Comparison of ENCODE assay signal across 6 cellular contexts in genomic region chr12:6970096-6970527, GRCh38. TPM values are rescaled to one million over a fixed set of nuclear protein-coding genes. Genes with fewer than 3 reads are reported as not detected.
DNase-seq lines count a peak whose midpoint lies in the region; ATAC-seq and TF ChIP-seq lines count a peak whose summit lies in the region.

No MANE protein-coding gene starts in this region.

- ATAC-seq in HG02884 (IDR thresholded peaks at IDR 0.05; ENCODE audit: unreplicated experiment): peak; percentile 18
- no peak for ATAC-seq in body of pancreas

- 0% methylated on average over 17 to 24 of the region's 31 CpGs for WGBS in body of pancreas, 2 donors

- H3K9me3 ChIP-seq in body of pancreas (no peaks in the 10 kb centered on the region), neural cell (ENCODE audit: low read length) (no peaks in the 10 kb centered on the region)

- TF ChIP-seq EP300 in neural cell (conservative IDR thresholded peaks at IDR 0.05; ENCODE audit: poor library complexity, severe bottlenecking): no peak

- peak overlapping the region; percentile 97 for H3K4me2 ChIP-seq in neural cell (ENCODE audit: low read length)

- H3K4me3 ChIP-seq in AG09309 (ENCODE audit: control insufficient read depth, low read depth, low read length): peak overlapping the region; percentile 95
- H3K4me3 ChIP-seq in body of pancreas: peak overlapping the region; percentile 69 to 99
- peak overlapping the region; percentile 99 for H3K4me3 ChIP-seq in neural cell (ENCODE audit: low read length)

- H3F3A ChIP-seq in neural cell (ENCODE audit: insufficient read depth, low read length, poor library complexity, severe bottlenecking): no peaks in the 10 kb centered on the region

- intact Hi-C loops in body of pancreas (cut with DNase I): no loop called here

- TF ChIP-seq POLR2A in body of pancreas (IDR thresholded peaks at IDR 0.05): no peak

- H3K9me2 ChIP-seq in neural cell (ENCODE audit: insufficient read depth, low read length): no peaks in the 10 kb centered on the region

- DNase-seq in AG09309 (ENCODE audit: low read depth) (no peak), body of pancreas (peak in 3 of 4 donors; percentile 44 to 57 (median 52)), GM19238 (ENCODE audit: insufficient read length, low spot score) (no peak), CD1c-positive myeloid dendritic cell (ENCODE audit: extremely low spot score) (no peak)

- peaks cover 34% of the 10 kb centered on the region for H3K79me2 ChIP-seq in neural cell (replicated peaks; ENCODE audit: insufficient read depth, low read length)

- no peaks in the 10 kb centered on the region for H4K20me1 ChIP-seq in neural cell (ENCODE audit: insufficient read depth)

- H2AFZ ChIP-seq in neural cell (ENCODE audit: low read depth, low read length): peak overlapping the region; percentile 77

- H3K27me3 ChIP-seq in body of pancreas (no peaks in the 10 kb centered on the region), neural cell (ENCODE audit: insufficient read depth, low read depth, low read length) (no peaks in the 10 kb centered on the region)

- peaks cover 61% of the 10 kb centered on the region for H3K4me1 ChIP-seq in body of pancreas

- peak overlapping the region; percentile 84 to 99 (median 90) for H3K27ac ChIP-seq in body of pancreas
- H3K27ac ChIP-seq in neural cell (ENCODE audit: low read length): peak overlapping the region; percentile 76

- no peak for TF ChIP-seq RAD21 in neural cell (conservative IDR thresholded peaks at IDR 0.05)

- H3K9ac ChIP-seq in neural cell (ENCODE audit: low read length): peak overlapping the region; percentile 93

- H3K36me3 ChIP-seq in body of pancreas (replicated peaks in 1 of 2; ENCODE audit: insufficient read depth in 1 of 2, low read depth in 2 of 2) (peaks cover under 1 to 9% of the 10 kb centered on the region in 2 donors), neural cell (ENCODE audit: insufficient read depth, low read length) (no peaks in the 10 kb centered on the region)

- TF ChIP-seq CTCF in AG09309 (IDR thresholded peaks at IDR 0.05; ENCODE audit: control insufficient read depth, insufficient read depth, low read depth, low read length, missing control alignments) (no peak), body of pancreas (IDR thresholded peaks at IDR 0.05) (no peak), neural cell (IDR thresholded peaks at IDR 0.05; ENCODE audit: poor library complexity, severe bottlenecking) (no peak)

TF ChIP-seq in neural cell, 6 proteins besides CTCF, POLR2A, EP300 and RAD21:
- no peak for TF ChIP-seq EZH2 (IDR thresholded peaks at IDR 0.05; ENCODE audit: borderline replicate concordance, insufficient read depth, low read length, poor library complexity, severe bottlenecking)
- no peak for TF ChIP-seq POLR2AphosphoS5 (IDR thresholded peaks at IDR 0.05)
- no peak for TF ChIP-seq TAF1 (IDR thresholded peaks at IDR 0.05; ENCODE audit: low read depth)
- TF ChIP-seq REST (IDR thresholded peaks at IDR 0.05; ENCODE audit: borderline replicate concordance): no peak
- no peak for TF ChIP-seq MXI1 (conservative IDR thresholded peaks at IDR 0.05; ENCODE audit: poor library complexity, severe bottlenecking)
- no peak for TF ChIP-seq SMC3 (conservative IDR thresholded peaks at IDR 0.05; ENCODE audit: poor library complexity)

RNA-seq across cellular contexts. Expression of gene PHB2, which starts 0.4 kb away (rescaled TPM):
- 100 to 1,000 TPM in 1 of 2 donors, 10 to 100 TPM in 1; 83.4 to 125 TPM for total RNA-seq in body of pancreas
- polyA plus RNA-seq in neural cell: 210 and 230 TPM in 2 replicates
- polyA minus RNA-seq in neural cell: 111 and 121 TPM in 2 replicates

RNA-seq across cellular contexts. Expression of gene EMG1, which starts 0.6 kb away (rescaled TPM):
- 10 to 100 TPM in 1 of 2 donors, 1 to 10 TPM in 1; 8.3 to 15.5 TPM for total RNA-seq in body of pancreas
- 27.3 and 33.2 TPM in 2 replicates for polyA plus RNA-seq in neural cell
- polyA minus RNA-seq in neural cell: 22.0 and 23.9 TPM in 2 replicates

RNA-seq across cellular contexts. Expression of gene PTPN6, which starts 19.0 kb away (rescaled TPM):
- 10 to 100 TPM; 18.4 to 19.4 TPM for total RNA-seq in body of pancreas
- not detected in 2 replicates for polyA plus RNA-seq in neural cell
- polyA minus RNA-seq in neural cell: 0.46 TPM in 1 of 2 replicates, not detected in the other

RNA-seq across cellular contexts. Expression of gene C12orf57, which starts 26.3 kb away (rescaled TPM):
- 100 to 1,000 TPM; 219 to 302 TPM for total RNA-seq in body of pancreas
- polyA plus RNA-seq in neural cell: 477 and 500 TPM in 2 replicates
- 118 and 135 TPM in 2 replicates for polyA minus RNA-seq in neural cell

RNA-seq across cellular contexts. Expression of gene RNU7-1, which starts 26.5 kb away (rescaled TPM):
- not detected for total RNA-seq in body of pancreas
- not detected in 2 replicates for polyA plus RNA-seq in neural cell
- not detected in 2 replicates for polyA minus RNA-seq in neural cell

Comparison
In these comparisons a context has a peak if more than half of its experiments do, and no peak if none do; other contexts are left out.
1. DNase-seq: peak in body of pancreas (3 of 4); none in AG09309 (single experiment), GM19238 (single experiment) and CD1c-positive myeloid dendritic cell (single experiment).
2. Peak in every context shown above with its lines, with median percentiles within 50 percentile points of each other: H3K4me3 ChIP-seq.